ENCODE assay signal across 8 cellular contexts in genomic region chr11:73314121-73314948, GRCh38. TPM values are rescaled to one million over a fixed set of nuclear protein-coding genes. Genes with fewer than 3 reads are reported as not detected.
DNase-seq lines count a peak whose midpoint lies in the region; ATAC-seq, FAIRE-seq and TF ChIP-seq lines count a peak whose summit lies in the region.

No MANE protein-coding gene starts in this region.

- H3K4me1 ChIP-seq in esophagus (ENCODE audit: control insufficient read depth in 2 of 2, insufficient read depth in 2 of 2, low read length in 1 of 2) = peaks cover 3 to 18% of the 10 kb centered on the region in 2 donors
- peaks cover 45 to 54% of the 10 kb centered on the region in 2 experiments for H3K4me1 ChIP-seq in neutrophil (ENCODE audit: control insufficient read depth in 1 of 2, insufficient read depth in 1 of 2, low read depth in 1 of 2, low read length in 1 of 2)
- peaks cover 0 to 8% of the 10 kb centered on the region in 2 donors for H3K4me1 ChIP-seq in small intestine (ENCODE audit: control insufficient read depth in 2 of 2, insufficient read depth in 1 of 2, low read depth in 1 of 2, low read length in 1 of 2)

- no peak for FAIRE-seq in small intestine (lab: Jason Lieb, UNC)

- no peak for ATAC-seq in HG02763 (IDR thresholded peaks at IDR 0.05; ENCODE audit: unreplicated experiment)

- H3K36me3 ChIP-seq in esophagus (ENCODE audit: control insufficient read depth in 2 of 2, insufficient read depth in 2 of 2, low read length in 1 of 2) = no peaks in the 10 kb centered on the region
- no peaks in the 10 kb centered on the region for H3K36me3 ChIP-seq in neutrophil
- no peaks in the 10 kb centered on the region for H3K36me3 ChIP-seq in small intestine (ENCODE audit: control insufficient read depth in 2 of 2, insufficient read depth in 2 of 2, low read length in 2 of 2)

- H3K27me3 ChIP-seq in esophagus (ENCODE audit: control insufficient read depth in 1 of 2, insufficient read depth in 2 of 2, low read length in 2 of 2) (no peaks in the 10 kb centered on the region), neutrophil (peaks cover under 1% of the 10 kb centered on the region), small intestine (ENCODE audit: control insufficient read depth in 2 of 2, insufficient read depth in 2 of 2, low read length in 2 of 2) (no peaks in the 10 kb centered on the region)

- no peaks in the 10 kb centered on the region for H3K9me3 ChIP-seq in esophagus (ENCODE audit: control insufficient read depth in 2 of 2, insufficient read depth in 1 of 2, low read depth in 1 of 2, low read length in 1 of 2)
- no peaks in the 10 kb centered on the region for H3K9me3 ChIP-seq in neutrophil
- H3K9me3 ChIP-seq in small intestine (ENCODE audit: control insufficient read depth, low read depth) = no peaks in the 10 kb centered on the region

- H3K27ac ChIP-seq in esophagus (ENCODE audit: low read depth in 2 of 2, low read length in 1 of 2) (peak overlapping the region; percentile 62 to 73), neutrophil (peak overlapping the region; percentile 33), small intestine (ENCODE audit: low read depth in 1 of 2, low read length in 1 of 2) (peak overlapping the region in 1 of 2 donors; percentile 32)

- TF ChIP-seq CTCF in NB4 (IDR thresholded peaks at IDR 0.05; ENCODE audit: low read depth, low read length) (no peak), neutrophil (IDR thresholded peaks at IDR 0.05) (no peak)

- H3K4me3 ChIP-seq in NB4 (ENCODE audit: low read depth, low read length) (no peak overlapping the region), esophagus (ENCODE audit: low read depth in 1 of 2, low read length in 2 of 2) (no peak overlapping the region), neutrophil (ENCODE audit: low read depth in 1 of 2, low read length in 1 of 2) (peak overlapping the region in 1 of 2 experiments; percentile 9), small intestine (ENCODE audit: low read depth in 1 of 2, low read length in 2 of 2) (no peak overlapping the region)

- DNase-seq in EH (ENCODE audit: low read depth) (peak; percentile 92), NB4 (ENCODE audit: low read depth) (peak; percentile 69), SIG-M5 treated with dmso at 0.1 percent for 504 hours (lab: John Stamatoyannopoulos, UW; ENCODE audit: unreplicated experiment) (no peak), small intestine (no peak), NCI-H1436 treated with DMSO at 0.1 percent for 48 hours (lab: John Stamatoyannopoulos, UW) (no peak)

- 56 to 60% methylated on average over 11 of the region's 11 CpGs for WGBS in esophagus, 2 donors
- 53 to 67% (median 66%) methylated on average over 10 to 11 of the region's 11 CpGs for WGBS in small intestine, 3 donors

- no peak for TF ChIP-seq POLR2A in NB4 (IDR thresholded peaks at IDR 0.05; ENCODE audit: extremely low read depth, insufficient read length)

RNA-seq across cellular contexts. Expression of gene ARHGEF17, which starts 6.3 kb away (rescaled TPM):
- 10 to 100 TPM in 1 of 2 donors, 1 to 10 TPM in 1; 8.2 to 11.8 TPM for polyA plus RNA-seq in esophagus
- 10 to 100 TPM in 1 of 3 donors, 1 to 10 TPM in 1, under 1 TPM in 1; 0.67 to 11.6 (median 1.4) TPM for polyA plus RNA-seq in small intestine

RNA-seq across cellular contexts. Expression of gene P2RY6, which starts 42.2 kb away (rescaled TPM):
- polyA plus RNA-seq in esophagus = 1 to 10 TPM in 1 of 2 donors, under 1 TPM in 1; 0.71 to 1.7 TPM
- 1 to 10 TPM in 2 of 3 donors, under 1 TPM in 1; 0.67 to 4.3 (median 1.9) TPM for polyA plus RNA-seq in small intestine

Comparison
In these comparisons a context has a peak if more than half of its experiments do, and no peak if none do; other contexts are left out.
1. DNase-seq: peak in EH (single experiment) and NB4 (single experiment); none in SIG-M5 treated with dmso at 0.1 percent for 504 hours (single experiment), small intestine (single experiment) and NCI-H1436 treated with DMSO at 0.1 percent for 48 hours (single experiment).